Comparison of ENCODE assay signal across 12 cellular contexts in genomic region chr5:139023276-139023675, GRCh38.
"Had no signal": no experiment of that assay in that cellular context is flagged by ENCODE, and none has a peak within 500 bp of the region (broad histone marks: within the 10 kb centered on the region; RNA-seq: fewer than 3 reads in every experiment).

No MANE protein-coding gene starts in this region.

- H3K27me3 Mint-ChIP-seq: activated CD4-positive, alpha-beta memory T cell treated with anti-CD3 and anti-CD28 coated beads for 36 hours; activated CD8-positive, alpha-beta memory T cell treated with anti-CD3 and anti-CD28 coated beads, Interleukin-2, amount 10 ng/mL, durations not matched to agents 7 days and 5 days; activated naive CD4-positive, alpha-beta T cell treated with anti-CD3 and anti-CD28 coated beads, Interleukin-2, amount 10 ng/mL, durations not matched to agents 7 days and 5 days had no signal

- H3K4me3 Mint-ChIP-seq: activated CD4-positive, alpha-beta memory T cell treated with anti-CD3 and anti-CD28 coated beads for 36 hours; activated CD8-positive, alpha-beta memory T cell treated with anti-CD3 and anti-CD28 coated beads, Interleukin-2, amount 10 ng/mL, durations not matched to agents 7 days and 5 days; activated naive CD4-positive, alpha-beta T cell treated with anti-CD3 and anti-CD28 coated beads, Interleukin-2, amount 10 ng/mL, durations not matched to agents 7 days and 5 days; nephron had no signal

- DNase-seq: activated CD4-positive, alpha-beta memory T cell treated with anti-CD3 and anti-CD28 coated beads for 36 hours; activated CD4-positive, alpha-beta T cell treated with anti-CD3 and anti-CD28 coated beads for 1 hour; activated CD8-positive, alpha-beta memory T cell treated with anti-CD3 and anti-CD28 coated beads, Interleukin-2, amount 10 ng/mL, durations not matched to agents 7 days and 5 days; activated naive CD4-positive, alpha-beta T cell treated with anti-CD3 and anti-CD28 coated beads, Interleukin-2, amount 10 ng/mL, durations not matched to agents 7 days and 5 days; activated T-cell treated with anti-CD3 and anti-CD28 coated beads, Interleukin-2, amount 50 U/mL, for 1 hour; caudate nucleus; colonic mucosa; effector CD8-positive, alpha-beta T cell; mesendoderm; stimulated activated CD4-positive, alpha-beta T cell treated with anti-CD3 and anti-CD28 coated beads, Interleukin-1b, Interleukin-23, amount 100 ng/mL, for 48 hours; stomach had no signal

- H3K9me3 Mint-ChIP-seq: activated CD4-positive, alpha-beta memory T cell treated with anti-CD3 and anti-CD28 coated beads for 36 hours; activated naive CD4-positive, alpha-beta T cell treated with anti-CD3 and anti-CD28 coated beads, Interleukin-2, amount 10 ng/mL, durations not matched to agents 7 days and 5 days; nephron had no signal

- H3K27ac Mint-ChIP-seq: activated CD4-positive, alpha-beta memory T cell treated with anti-CD3 and anti-CD28 coated beads for 36 hours; activated CD8-positive, alpha-beta memory T cell treated with anti-CD3 and anti-CD28 coated beads, Interleukin-2, amount 10 ng/mL, durations not matched to agents 7 days and 5 days; activated naive CD4-positive, alpha-beta T cell treated with anti-CD3 and anti-CD28 coated beads, Interleukin-2, amount 10 ng/mL, durations not matched to agents 7 days and 5 days; nephron had no signal
